Comparison of ENCODE assay signal across 22 cellular contexts in genomic region chr5:116724971-116725370, GRCh38.
"Had no signal": no experiment of that assay in that cellular context is flagged by ENCODE, and none has a peak within 500 bp of the region (broad histone marks: within the 10 kb centered on the region; RNA-seq: fewer than 3 reads in every experiment).

No MANE protein-coding gene starts in this region.

- DNase-seq: colonic mucosa; cortex of kidney; effector CD8-positive, alpha-beta T cell; effector memory CD8-positive, alpha-beta T cell; endodermal cell; erythroblast; esophagus squamous epithelium; foreskin fibroblast; foreskin melanocyte; gastrocnemius medialis; glutamatergic neuron; head of caudate nucleus; heart right ventricle; hippocampal formation; left cardiac atrium; left lung; left ventricle myocardium superior; lower lobe of right lung; mesenchymal stem cell; mucosa of descending colon; naive B cell had no signal

- ATAC-seq: effector memory CD8-positive, alpha-beta T cell; esophagus mucosa; gastrocnemius medialis; heart right ventricle; left cardiac atrium; left lung; left ventricle myocardium superior; lower lobe of right lung; mucosa of descending colon had no signal
